Comparison of ENCODE assay signal across 8 cellular contexts in genomic region chr18:35956226-35956625, GRCh38.
"Had no signal": no experiment of that assay in that cellular context is flagged by ENCODE, and none has a peak within 500 bp of the region (broad histone marks: within the 10 kb centered on the region; RNA-seq: fewer than 3 reads in every experiment).

No MANE protein-coding gene starts in this region.

- H3K4me1 ChIP-seq: HAP-1 had no signal

- H3K27ac ChIP-seq: GM23248 had no signal

- H3K36me3 ChIP-seq: HAP-1 had no signal

- DNase-seq: GM23248, GOT3, H7, H9, HCEC 1CT, HFFc6 had no signal

- H3K9me3 ChIP-seq: HAP-1 had no signal

- H3K4me3 ChIP-seq: GM23248, GM23338, HAP-1 had no signal
